17 cellular contexts compared by ENCODE assay signal in genomic region chr10:132527338-132528063, GRCh38. TPM values are rescaled to one million over a fixed set of nuclear protein-coding genes. Genes with fewer than 3 reads are reported as not detected.
DNase-seq lines count a peak whose midpoint lies in the region; ATAC-seq and TF ChIP-seq lines count a peak whose summit lies in the region.
"Had no signal": no experiment of that assay in that cellular context is flagged by ENCODE, and none has a peak within 500 bp of the region (broad histone marks: within the 10 kb centered on the region; RNA-seq: fewer than 3 reads in every experiment).

No MANE protein-coding gene starts in this region.

- no peak overlapping the region for H3K9ac ChIP-seq in neural progenitor cell
- H3K9ac ChIP-seq in mammary epithelial cell (ENCODE audit: insufficient read depth, low read length): no peak overlapping the region

- no peaks in the 10 kb centered on the region for H3K79me2 ChIP-seq in neural progenitor cell (ENCODE audit: low read depth)
- H3K79me2 ChIP-seq in mammary epithelial cell (ENCODE audit: insufficient read depth, low read length): no peaks in the 10 kb centered on the region

- WGBS in gastroesophageal sphincter (ENCODE audit: low coverage in 1 of 2), 2 donors: 40% methylated on average over 1 to 4 of the region's 21 CpGs
- WGBS in ovary, 3 donors: 38 to 50% (median 44%) methylated on average over 21 of the region's 21 CpGs
- 69% methylated on average over 19 of the region's 21 CpGs for WGBS in mammary epithelial cell (ENCODE audit: low coverage, missing lambda C conversion rate)

- peaks cover 13% of the 10 kb centered on the region for H3K27me3 Mint-ChIP-seq in neural progenitor cell (ENCODE audit: insufficient read depth, low read depth)

- H3K27ac ChIP-seq in right atrium auricular region (no peak overlapping the region), gastroesophageal sphincter (peak overlapping the region in 2 of 4 donors; percentile 41 to 49), ovary (no peak overlapping the region), neural progenitor cell (no peak overlapping the region), mammary epithelial cell (ENCODE audit: insufficient read depth, low read depth, low read length) (no peak overlapping the region)
- H3K27ac ChIP-seq: dorsolateral prefrontal cortex, gastrocnemius medialis, SK-N-MC, skin epidermis had no signal

- H3K36me3 ChIP-seq in right atrium auricular region (no peaks in the 10 kb centered on the region), gastroesophageal sphincter (no peaks in the 10 kb centered on the region), ovary (no peaks in the 10 kb centered on the region), neural progenitor cell (no peaks in the 10 kb centered on the region), mammary epithelial cell (ENCODE audit: insufficient read depth, low read length) (no peaks in the 10 kb centered on the region)
- H3K36me3 ChIP-seq: gastrocnemius medialis had no signal

- H3K4me2 ChIP-seq in neural progenitor cell: no peak overlapping the region
- no peak overlapping the region for H3K4me2 ChIP-seq in mammary epithelial cell (ENCODE audit: insufficient read depth, low read depth, low read length)

- CTCF ChIA-PET in mammary epithelial cell (lab: Charles Lee; ENCODE audit: low non-redundant PET): no interaction called here

- no peak for TF ChIP-seq CTCF in right atrium auricular region (IDR thresholded peaks at IDR 0.05)
- peak in 1 of 4 experiments; percentile 10 for TF ChIP-seq CTCF in gastroesophageal sphincter (IDR thresholded peaks at IDR 0.05)
- no peak for TF ChIP-seq CTCF in ovary (IDR thresholded peaks at IDR 0.05)
- TF ChIP-seq CTCF in neural progenitor cell (IDR thresholded peaks at IDR 0.05): no peak
- no peak for TF ChIP-seq CTCF in mammary epithelial cell (conservative IDR thresholded peaks at IDR 0.05 in 1 of 2, IDR thresholded peaks at IDR 0.05 in 1 of 2; ENCODE audit: extremely low read depth in 1 of 2, insufficient read depth in 1 of 2, low read depth in 1 of 2, low read length in 2 of 2)

- H3K27me3 ChIP-seq in right atrium auricular region: no peaks in the 10 kb centered on the region
- H3K27me3 ChIP-seq in gastroesophageal sphincter: no peaks in the 10 kb centered on the region
- no peaks in the 10 kb centered on the region for H3K27me3 ChIP-seq in ovary
- H3K27me3 ChIP-seq in neural progenitor cell: peaks cover 29% of the 10 kb centered on the region
- H3K27me3 ChIP-seq in mammary epithelial cell (ENCODE audit: insufficient read depth, low read length): peaks cover 7% of the 10 kb centered on the region
- H3K27me3 ChIP-seq: dorsolateral prefrontal cortex had no signal

- H3K36me3 Mint-ChIP-seq in neural progenitor cell: peaks cover 4% of the 10 kb centered on the region

- no peaks in the 10 kb centered on the region for H4K20me1 ChIP-seq in neural progenitor cell (ENCODE audit: low read depth)
- no peaks in the 10 kb centered on the region for H4K20me1 ChIP-seq in mammary epithelial cell (ENCODE audit: insufficient read depth, low read length)

- in situ Hi-C loops in mammary epithelial cell (cut with MboI; ENCODE audit: low sequenced_read_pairs in 2 of 2): no loop called here

- dilution Hi-C loops in mammary epithelial cell (cut with HindIII; ENCODE audit: low sequenced_read_pairs): loop anchor here (10.0 kb wide), 1 partner anchor 323 kb away; no protein-coding TSS in a partner anchor

- DNase-seq in cardiac septum (ENCODE audit: low spot score) (peak; percentile 47), right atrium auricular region (ENCODE audit: low spot score) (no peak), ovary (peak in 3 of 5 donors; percentile 14 to 33 (median 19)), neural progenitor cell (ENCODE audit: low spot score) (no peak), mammary epithelial cell (no peak), GM19240 (ENCODE audit: insufficient read length, low spot score) (no peak)
- DNase-seq: activated CD4-positive, alpha-beta T cell treated with anti-CD3 and anti-CD28 coated beads for 36 hours; NCI-H1105 treated with DMSO at 0.1 percent for 48 hours; NCI-H526 treated with DMSO at 0.1 percent for 48 hours; substantia nigra; T-helper 9 cell had no signal

- H3K9me3 Mint-ChIP-seq in neural progenitor cell: peaks cover 29% of the 10 kb centered on the region

- ATAC-seq in gastroesophageal sphincter: peak; percentile 52
- ATAC-seq: activated CD4-positive, alpha-beta T cell treated with anti-CD3 and anti-CD28 coated beads for 36 hours had no signal

- H3K27ac Mint-ChIP-seq in neural progenitor cell: no peak overlapping the region
- H3K27ac Mint-ChIP-seq: activated CD4-positive, alpha-beta T cell treated with anti-CD3 and anti-CD28 coated beads for 36 hours had no signal

- H3K4me3 Mint-ChIP-seq in neural progenitor cell: no peak overlapping the region
- H3K4me3 Mint-ChIP-seq: activated CD4-positive, alpha-beta T cell treated with anti-CD3 and anti-CD28 coated beads for 36 hours had no signal

- no peak overlapping the region for H3K4me3 ChIP-seq in right atrium auricular region
- H3K4me3 ChIP-seq in gastroesophageal sphincter: no peak overlapping the region
- no peak overlapping the region for H3K4me3 ChIP-seq in ovary
- H3K4me3 ChIP-seq in neural progenitor cell: no peak overlapping the region
- no peak overlapping the region for H3K4me3 ChIP-seq in mammary epithelial cell (replicated peaks in 1 of 3; ENCODE audit: insufficient read depth in 1 of 3, low read depth in 2 of 3, low read length in 3 of 3)
- H3K4me3 ChIP-seq: dorsolateral prefrontal cortex, gastrocnemius medialis, HAP-1, SK-N-MC, skin epidermis had no signal

- H3K4me1 Mint-ChIP-seq in neural progenitor cell: peaks cover 8% of the 10 kb centered on the region
- H3K4me1 Mint-ChIP-seq: activated CD4-positive, alpha-beta T cell treated with anti-CD3 and anti-CD28 coated beads for 36 hours had no signal

- no TSS peak for BruUV-seq in mammary epithelial cell (replicated peaks; lab: Mats Ljungman, UMichigan)

- intact Hi-C loops in cardiac septum (cut with DNase I): no loop called here
- intact Hi-C loops in ovary (cut with DNase I): no loop called here
- intact Hi-C loops in mammary epithelial cell (cut with micrococcal nuclease): no loop called here

- H3K4me1 ChIP-seq in right atrium auricular region (no peaks in the 10 kb centered on the region), gastroesophageal sphincter (peaks cover 0 to 18% (median 0%) of the 10 kb centered on the region in 3 donors), ovary (ENCODE audit: insufficient read depth) (no peaks in the 10 kb centered on the region), neural progenitor cell (no peaks in the 10 kb centered on the region), mammary epithelial cell (ENCODE audit: insufficient read depth, low read length) (peaks cover 5% of the 10 kb centered on the region)
- H3K4me1 ChIP-seq: HAP-1 had no signal

- TF ChIP-seq EP300 in gastroesophageal sphincter (IDR thresholded peaks at IDR 0.05) (no peak), ovary (IDR thresholded peaks at IDR 0.05) (no peak)

- H3F3A ChIP-seq in neural progenitor cell (ENCODE audit: low read depth): no peaks in the 10 kb centered on the region

- H3K9me3 ChIP-seq in right atrium auricular region (peaks cover 0 to 11% of the 10 kb centered on the region in 2 donors), gastroesophageal sphincter (peaks cover 0 to 7% (median 0%) of the 10 kb centered on the region in 3 donors), ovary (no peaks in the 10 kb centered on the region), neural progenitor cell (ENCODE audit: low read depth) (peaks cover 13% of the 10 kb centered on the region), mammary epithelial cell (replicated peaks; ENCODE audit: insufficient read depth, low read length) (no peaks in the 10 kb centered on the region)
- H3K9me3 ChIP-seq: gastrocnemius medialis had no signal

- TF ChIP-seq POLR2A in gastroesophageal sphincter (IDR thresholded peaks at IDR 0.05): no peak
- TF ChIP-seq POLR2A in ovary (IDR thresholded peaks at IDR 0.05): no peak

- H2AFZ ChIP-seq in neural progenitor cell (replicated peaks) (no peak overlapping the region), mammary epithelial cell (ENCODE audit: low read depth, low read length) (no peak overlapping the region)

RNA-seq across cellular contexts. Expression of gene INPP5A, which starts 10.1 kb away (rescaled TPM):
- total RNA-seq in cardiac septum: 121 TPM
- 100 to 1,000 TPM; 116 to 143 TPM for total RNA-seq in right atrium auricular region
- 100 to 1,000 TPM; 111 to 288 (median 215) TPM for total RNA-seq in gastroesophageal sphincter
- 10 to 100 TPM; 19.8 to 41.2 (median 35.3) TPM for total RNA-seq in ovary
- 10 to 100 TPM; 20.2 to 41.2 TPM for polyA plus RNA-seq in ovary
- total RNA-seq in neural progenitor cell (ENCODE audit: low replicate concordance): 14.2 and 21.3 TPM in 2 replicates
- total RNA-seq in mammary epithelial cell: 10 to 100 TPM; 18.0 to 18.7 TPM
- polyA plus RNA-seq in mammary epithelial cell: 17.3 TPM
- polyA minus RNA-seq in mammary epithelial cell: 18.8 TPM

Comparison
In these comparisons a context has a peak if more than half of its experiments do, and no peak if none do; other contexts are left out.
1. DNase-seq: peak in cardiac septum (single experiment) and ovary (3 of 5); none in right atrium auricular region (single experiment), neural progenitor cell (single experiment), mammary epithelial cell (single experiment) and GM19240 (single experiment).